9 cellular contexts compared by ENCODE assay signal in genomic region chr1:16153999-16154673, GRCh38. TPM values are rescaled to one million over a fixed set of nuclear protein-coding genes. Genes with fewer than 3 reads are reported as not detected.
A peak's percentile ranks its signal among the peaks of the same experiment; 100 is the strongest.
DNase-seq lines count a peak whose midpoint lies in the region; ATAC-seq and TF ChIP-seq lines count a peak whose summit lies in the region.
"Had no signal": no experiment of that assay in that cellular context is flagged by ENCODE, and none has a peak within 500 bp of the region (broad histone marks: within the 10 kb centered on the region; RNA-seq: fewer than 3 reads in every experiment).

No MANE protein-coding gene starts in this region.

- H3K36me3 ChIP-seq in GM23338 (ENCODE audit: insufficient read depth) (peaks cover 3% of the 10 kb centered on the region; the same call in 1 of the 2 replicates), hepatocyte (replicated peaks; ENCODE audit: insufficient read depth, low read depth) (no peaks in the 10 kb centered on the region)

- H3F3A ChIP-seq in GM23338 (replicated peaks; ENCODE audit: low read depth): 0 out of 2 replicates have a peak, but pooled peaks cover 3% of the 10 kb centered on the region

- H4K20me1 ChIP-seq in GM23338 (replicated peaks; ENCODE audit: insufficient read depth): peaks cover 11% of the 10 kb centered on the region
- no peaks in the 10 kb centered on the region for H4K20me1 ChIP-seq in hepatocyte (ENCODE audit: insufficient read depth, poor library complexity, severe bottlenecking)

- peaks cover 47% of the 10 kb centered on the region for H3K4me1 ChIP-seq in GM23338 (ENCODE audit: insufficient read depth)
- H3K4me1 ChIP-seq in hepatocyte (ENCODE audit: insufficient read depth): peaks cover 50% of the 10 kb centered on the region

- WGBS in hepatocyte (ENCODE audit: low lambda C conversion rate, missing lambda C conversion rate): 37% methylated on average over 14 of the region's 17 CpGs

- no peaks in the 10 kb centered on the region for H3K9me3 Mint-ChIP-seq in GM23338
- no peaks in the 10 kb centered on the region for H3K9me3 Mint-ChIP-seq in WTC11

- H3K4me2 ChIP-seq in GM23338: peak overlapping the region; percentile 98
- H3K4me2 ChIP-seq in hepatocyte: peak overlapping the region; percentile 97

- H3K4me1 Mint-ChIP-seq in GM23338 (peaks cover 48% of the 10 kb centered on the region), WTC11 (peaks cover 48% of the 10 kb centered on the region)

- H3K27ac ChIP-seq in GM23338 (ENCODE audit: low read depth) (no peak overlapping the region), hepatocyte (peak overlapping the region; percentile 95)

- H3K79me2 ChIP-seq in GM23338 (replicated peaks; ENCODE audit: insufficient read depth) (peaks cover 60% of the 10 kb centered on the region), hepatocyte (peaks cover 56% of the 10 kb centered on the region)

- H3K9me3 ChIP-seq in hepatocyte (ENCODE audit: low read depth): no peaks in the 10 kb centered on the region

- CTCF ChIA-PET in WTC11 (lab: Charles Lee) (interaction anchor here (0.7 to 14.1 kb wide), 10 partner anchors 9 to 998 kb away, joined by 3 to 204 read pairs (median 6); partner anchors contain the start of gene FAM131C), GM10248 (lab: Yijun Ruan, JAX) (interaction anchor here (0.8 to 1.3 kb wide), 2 partner anchors 18 to 70 kb away, joined by 3 read pairs; no protein-coding TSS in a partner anchor)

- H3K9me2 ChIP-seq in GM23338 (ENCODE audit: insufficient read depth): no peaks in the 10 kb centered on the region
- H3K9me2 ChIP-seq in hepatocyte (replicated peaks; ENCODE audit: insufficient read depth): no peaks in the 10 kb centered on the region

- POLR2A ChIA-PET in WTC11 (lab: Charles Lee): interaction anchor here (0.6 to 4.4 kb wide), 7 partner anchors 9 to 117 kb away, joined by 3 to 31 read pairs (median 4); no protein-coding TSS in a partner anchor
- POLR2A ChIA-PET in GM10248 (lab: Yijun Ruan, JAX): no interaction called here

- TF ChIP-seq CTCF in GM23338 (conservative IDR thresholded peaks at IDR 0.05; ENCODE audit: low read depth in 2 of 2) (no peak), WTC11 (IDR thresholded peaks at IDR 0.05) (no peak), hepatocyte (IDR thresholded peaks at IDR 0.05; ENCODE audit: poor library complexity) (no peak), retinal pigment epithelial cell (conservative IDR thresholded peaks at IDR 0.05; ENCODE audit: low read depth, low read length) (no peak), GM10248 (IDR thresholded peaks at IDR 0.05; ENCODE audit: control extremely low read depth, extremely low read depth, low read depth, missing control alignments) (no peak)

- H2AFZ ChIP-seq in GM23338 (no peak overlapping the region), hepatocyte (no peak overlapping the region)

- H3K4me3 Mint-ChIP-seq in GM23338: peak overlapping the region; percentile 90
- H3K4me3 Mint-ChIP-seq in WTC11: peak overlapping the region; percentile 86

- peaks cover 27% of the 10 kb centered on the region for H3K27me3 Mint-ChIP-seq in GM23338 (ENCODE audit: insufficient read depth, low read depth, poor library complexity)
- no peaks in the 10 kb centered on the region for H3K27me3 Mint-ChIP-seq in WTC11 (ENCODE audit: low read depth)

- DNase-seq in GM23338 (ENCODE audit: low spot score) (no peak), WTC11 (ENCODE audit: low spot score) (no peak), hepatocyte (ENCODE audit: low spot score) (no peak), retinal pigment epithelial cell (ENCODE audit: low read depth) (no peak), NCI-H2196 treated with DMSO at 0.1 percent for 48 hours (lab: John Stamatoyannopoulos, UW; ENCODE audit: unreplicated experiment) (no peak), foreskin melanocyte (no peak), GM10248 (ENCODE audit: extremely low spot score) (no peak), NCI-H187 (lab: John Stamatoyannopoulos, UW) (no peak)
- DNase-seq: SIG-M5 had no signal

- H3K4me3 ChIP-seq in GM23338 (peak overlapping the region; percentile 92), hepatocyte (peak overlapping the region; percentile 76), retinal pigment epithelial cell (ENCODE audit: low read length) (peak overlapping the region; percentile 88)

- no peak overlapping the region for H3K27ac Mint-ChIP-seq in GM23338
- no peak overlapping the region for H3K27ac Mint-ChIP-seq in WTC11

- H3K36me3 Mint-ChIP-seq in GM23338 (ENCODE audit: low read depth): peaks cover 11% of the 10 kb centered on the region
- peaks cover 6% of the 10 kb centered on the region for H3K36me3 Mint-ChIP-seq in WTC11

- ATAC-seq in GM23338 (no peak), WTC11 (no peak)

- H3K27me3 ChIP-seq in GM23338 (ENCODE audit: insufficient read depth) (peaks cover 16% of the 10 kb centered on the region), hepatocyte (no peaks in the 10 kb centered on the region)

TF ChIP-seq in GM23338, 12 proteins besides CTCF, POLR2A, EP300 and RAD21 (continues in another document):
- TF ChIP-seq ZNF114 (CRISPR knock-in tag; IDR thresholded peaks at IDR 0.05): no peak
- TF ChIP-seq NANOG (IDR thresholded peaks at IDR 0.05; ENCODE audit: borderline replicate concordance): no peak
- TF ChIP-seq EZH2 (IDR thresholded peaks at IDR 0.05; ENCODE audit: low read depth, unreplicated experiment): no peak
- TF ChIP-seq EZH2phosphoT487 (IDR thresholded peaks at IDR 0.05; ENCODE audit: unreplicated experiment): no peak
- TF ChIP-seq CREB1 (CRISPR knock-in tag; IDR thresholded peaks at IDR 0.05; ENCODE audit: low read depth): no peak
- no peak for TF ChIP-seq STAT1 (IDR thresholded peaks at IDR 0.05; ENCODE audit: unreplicated experiment)
- TF ChIP-seq ZNF331 (CRISPR knock-in tag; IDR thresholded peaks at IDR 0.05; ENCODE audit: low read depth): no peak
- TF ChIP-seq ETS1 (IDR thresholded peaks at IDR 0.05): no peak
- TF ChIP-seq POLR2AphosphoS5 (IDR thresholded peaks at IDR 0.05; ENCODE audit: low read depth): no peak

TF ChIP-seq in WTC11, 78 proteins besides CTCF, POLR2A, EP300 and RAD21 (continues in another document):
- TF ChIP-seq TEAD1 (CRISPR knock-in tag; IDR thresholded peaks at IDR 0.05) (no peak), ZBTB21 (CRISPR knock-in tag; IDR thresholded peaks at IDR 0.05; ENCODE audit: borderline replicate concordance) (no peak), HMGXB4 (CRISPR knock-in tag; IDR thresholded peaks at IDR 0.05) (no peak), ZNF263 (CRISPR knock-in tag; IDR thresholded peaks at IDR 0.05; ENCODE audit: low read depth) (no peak), SOX15 (CRISPR knock-in tag; IDR thresholded peaks at IDR 0.05) (no peak), ZNF425 (CRISPR knock-in tag; conservative IDR thresholded peaks at IDR 0.05) (no peak), CBFB (CRISPR knock-in tag; IDR thresholded peaks at IDR 0.05; ENCODE audit: low read depth) (no peak)

RNA-seq across cellular contexts. Expression of gene EPHA2, which starts 1.7 kb away (rescaled TPM):
- 35.0 and 51.2 TPM in 2 replicates for total RNA-seq in GM23338 (2014; rRNA removed; shearing (Covaris generic))
- polyA plus RNA-seq in GM23338 (2016; fragmentation: Nextera tagmentation; extraction: Ambion mirVana) (7.5 and 8.5 TPM in 2 replicates), hepatocyte (20.0 and 20.4 TPM in 2 replicates)
- total RNA-seq in WTC11 (2021) (31.4 to 44.4 TPM (median 31.7 TPM) in 3 replicates), hepatocyte (26.7 and 27.3 TPM in 2 replicates)

RNA-seq across cellular contexts. Expression of gene ARHGEF19, which starts 58.3 kb away (rescaled TPM):
- 37.5 and 46.4 TPM in 2 replicates for total RNA-seq in GM23338 (2014; rRNA removed; shearing (Covaris generic))
- 19.5 and 22.5 TPM in 2 replicates for polyA plus RNA-seq in GM23338 (2016; fragmentation: Nextera tagmentation; extraction: Ambion mirVana)
- 51.1 to 53.1 TPM (median 52.9 TPM) in 3 replicates for total RNA-seq in WTC11 (2021)
- total RNA-seq in hepatocyte: 15.9 and 21.0 TPM in 2 replicates
- polyA plus RNA-seq in hepatocyte: 24.7 and 24.8 TPM in 2 replicates
